1 cellular context compared by ENCODE assay signal in genomic region chr1:150567341-150567716, GRCh38.
TF ChIP-seq lines count a peak whose summit lies in the region.

No MANE protein-coding gene starts in this region.

TF ChIP-seq in liver, 16 proteins besides CTCF, POLR2A, EP300 and RAD21 (continued from another document):
- TF ChIP-seq GABPA (IDR thresholded peaks at IDR 0.05 in 1 of 2, conservative IDR thresholded peaks at IDR 0.05 in 1 of 2) = no peak
TF ChIP-seq in liver: peak in this region for 4.
